ENCODE assay signal across 17 cellular contexts in genomic region chr7:128303624-128304023, GRCh38. TPM values are rescaled to one million over a fixed set of nuclear protein-coding genes. Genes with fewer than 3 reads are reported as not detected.
"Had no signal": no experiment of that assay in that cellular context is flagged by ENCODE, and none has a peak within 500 bp of the region (broad histone marks: within the 10 kb centered on the region; RNA-seq: fewer than 3 reads in every experiment).

No MANE protein-coding gene starts in this region.

- H3K4me1 ChIP-seq: stomach, transverse colon had no signal

- ATAC-seq: heart left ventricle; left colon; naive thymus-derived CD8-positive, alpha-beta T cell; right cardiac atrium had no signal

- H3K27ac Mint-ChIP-seq: dendritic cell treated with granulocyte-macrophage colony-stimulating factor and Interleukin-4, amounts not matched to agents 40 ng/mL and 50 ng/mL, for 4 days; neural progenitor cell had no signal

- H2AFZ ChIP-seq: neural progenitor cell had no signal

- H3K9me3 ChIP-seq: heart left ventricle, ovary, stomach, thoracic aorta, transverse colon had no signal

- H3K4me2 ChIP-seq: neural progenitor cell, smooth muscle cell had no signal

- DNase-seq: cerebellar nuclear complex; heart left ventricle; hippocampal formation; left colon; naive thymus-derived CD8-positive, alpha-beta T cell; ovary; stimulated activated CD4-positive, alpha-beta T cell treated with anti-CD3 and anti-CD28 coated beads, Interleukin-2, amount 100 ng/mL, for 48 hours; stomach; transverse colon had no signal

- H3K27ac ChIP-seq: heart left ventricle, neural progenitor cell, ovary, stomach, thoracic aorta, transverse colon had no signal

- H3K9me3 Mint-ChIP-seq: dendritic cell treated with granulocyte-macrophage colony-stimulating factor and Interleukin-4, amounts not matched to agents 40 ng/mL and 50 ng/mL, for 4 days; naive thymus-derived CD8-positive, alpha-beta T cell; neural progenitor cell had no signal

- H3K27me3 ChIP-seq: heart left ventricle, neural progenitor cell, ovary, stomach, transverse colon had no signal

- H3K4me3 ChIP-seq: heart left ventricle, neural progenitor cell, ovary, smooth muscle cell, stomach, thoracic aorta, transverse colon had no signal

- H3K9ac ChIP-seq: neural progenitor cell had no signal

- H3K36me3 ChIP-seq: neural progenitor cell, ovary had no signal

- H3K27me3 Mint-ChIP-seq: dendritic cell treated with granulocyte-macrophage colony-stimulating factor and Interleukin-4, amounts not matched to agents 40 ng/mL and 50 ng/mL, for 4 days; naive thymus-derived CD8-positive, alpha-beta T cell had no signal

- H3K4me3 Mint-ChIP-seq: dendritic cell treated with granulocyte-macrophage colony-stimulating factor and Interleukin-4, amounts not matched to agents 40 ng/mL and 50 ng/mL, for 4 days; naive thymus-derived CD8-positive, alpha-beta T cell; neural progenitor cell had no signal

RNA-seq across cellular contexts. Expression of gene PRRT4, which starts 57.9 kb away (rescaled TPM):
- total RNA-seq: endothelial cell of umbilical vein, kidney epithelial cell, lung microvascular endothelial cell, stomach had no signal
